8 cellular contexts compared by ENCODE assay signal in the genomic region with DNA sequence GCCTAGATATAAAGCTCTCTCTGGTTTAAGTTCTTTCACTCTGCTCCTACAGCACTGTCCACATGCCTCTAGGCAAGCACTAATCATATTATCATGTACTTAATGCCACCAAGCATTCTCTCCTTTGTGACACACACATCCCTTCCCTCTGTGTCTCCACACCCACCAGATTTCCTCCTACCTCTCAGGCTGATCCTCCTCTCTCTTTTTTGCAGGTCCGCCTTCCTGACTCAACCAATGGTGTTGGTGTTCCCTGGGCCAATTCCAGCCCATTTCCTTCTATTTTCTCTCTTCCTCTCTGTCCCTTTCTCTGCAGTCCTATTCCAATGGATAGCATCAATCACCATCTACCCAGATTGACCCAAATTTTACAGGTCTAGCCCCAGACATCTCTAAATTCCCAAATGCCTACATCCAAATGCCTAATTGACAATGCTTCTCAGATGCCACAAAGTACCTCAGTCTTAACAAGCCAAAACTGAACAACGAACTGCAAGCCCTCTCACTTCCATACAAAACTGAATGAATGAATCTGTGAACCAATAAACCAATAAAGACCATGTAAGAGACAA. TPM values are rescaled to one million over a fixed set of nuclear protein-coding genes. Genes with fewer than 3 reads are reported as not detected.
DNase-seq lines count a peak whose midpoint lies in the region; ATAC-seq lines count a peak whose summit lies in the region.

No MANE protein-coding gene starts in this region.

- no peaks in the 10 kb centered on the region for H3K9me3 ChIP-seq in SJCRH30 (replicated peaks)

- peaks cover 21% of the 10 kb centered on the region for H3K4me1 Mint-ChIP-seq in stimulated activated naive CD8-positive, alpha-beta T cell treated with anti-CD3 and anti-CD28 coated beads, Interleukin-15, Interleukin-2, amounts not matched to agents 100 ng/mL and 50 ng/mL, for 24 hours (ENCODE audit: low read depth)
- peaks cover 23% of the 10 kb centered on the region for H3K4me1 Mint-ChIP-seq in activated T-helper 1 cell treated with anti-CD3 and anti-CD28 coated beads, Interleukin-12 subunit alpha, Interleukin-12 subunit beta, Interleukin-2, Interleukin-4 antibody, amounts not matched to agents 30 ng/mL and 10 ng/mL and 1 ng/mL, durations not matched to agents 14 hours and 24 hours and 36 hours (ENCODE audit: low read depth)
- H3K4me1 Mint-ChIP-seq in stimulated activated naive CD8-positive, alpha-beta T cell treated with anti-CD3 and anti-CD28 coated beads, Interleukin-15, amount 100 ng/mL, for 72 hours, result peaks cover 24% of the 10 kb centered on the region

- H3K4me3 ChIP-seq in iPS-11a (ENCODE audit: low read depth, low read length) (peak overlapping the region; percentile 81), SJCRH30 (no peak overlapping the region)

- H3K4me1 ChIP-seq in SJCRH30, result no peaks in the 10 kb centered on the region

- H3K27me3 ChIP-seq in SJCRH30, result no peaks in the 10 kb centered on the region

- H3K36me3 ChIP-seq in SJCRH30, result no peaks in the 10 kb centered on the region

- no peak for ATAC-seq in stimulated activated naive CD8-positive, alpha-beta T cell treated with anti-CD3 and anti-CD28 coated beads, Interleukin-15, Interleukin-2, amounts not matched to agents 100 U/mL and 50 U/mL, for 24 hours
- ATAC-seq in HG03439 (IDR thresholded peaks at IDR 0.05; ENCODE audit: unreplicated experiment), result peak; percentile 5
- peak; percentile 42 for ATAC-seq in stimulated activated naive CD8-positive, alpha-beta T cell treated with anti-CD3 and anti-CD28 coated beads, Interleukin-15, amount 100 ng/mL, for 72 hours

- no peaks in the 10 kb centered on the region for H3K36me3 Mint-ChIP-seq in stimulated activated naive CD8-positive, alpha-beta T cell treated with anti-CD3 and anti-CD28 coated beads, Interleukin-15, Interleukin-2, amounts not matched to agents 100 ng/mL and 50 ng/mL, for 24 hours (ENCODE audit: low read depth)
- H3K36me3 Mint-ChIP-seq in activated T-helper 1 cell treated with anti-CD3 and anti-CD28 coated beads, Interleukin-12 subunit alpha, Interleukin-12 subunit beta, Interleukin-2, Interleukin-4 antibody, amounts not matched to agents 30 ng/mL and 10 ng/mL and 1 ng/mL, durations not matched to agents 14 hours and 24 hours and 36 hours (ENCODE audit: low read depth), result peaks cover 4% of the 10 kb centered on the region

- H3K27ac ChIP-seq in SJCRH30, result no peak overlapping the region

- peaks cover 8% of the 10 kb centered on the region for H3K9me3 Mint-ChIP-seq in stimulated activated naive CD8-positive, alpha-beta T cell treated with anti-CD3 and anti-CD28 coated beads, Interleukin-15, Interleukin-2, amounts not matched to agents 100 ng/mL and 50 ng/mL, for 24 hours
- peaks cover 3% of the 10 kb centered on the region for H3K9me3 Mint-ChIP-seq in activated T-helper 1 cell treated with anti-CD3 and anti-CD28 coated beads, Interleukin-12 subunit alpha, Interleukin-12 subunit beta, Interleukin-2, Interleukin-4 antibody, amounts not matched to agents 30 ng/mL and 10 ng/mL and 1 ng/mL, durations not matched to agents 14 hours and 24 hours and 36 hours
- no peaks in the 10 kb centered on the region for H3K9me3 Mint-ChIP-seq in stimulated activated naive CD8-positive, alpha-beta T cell treated with anti-CD3 and anti-CD28 coated beads, Interleukin-15, amount 100 ng/mL, for 72 hours

- no peak overlapping the region for H3K27ac Mint-ChIP-seq in stimulated activated naive CD8-positive, alpha-beta T cell treated with anti-CD3 and anti-CD28 coated beads, Interleukin-15, Interleukin-2, amounts not matched to agents 100 ng/mL and 50 ng/mL, for 24 hours
- peak overlapping the region; percentile 46 for H3K27ac Mint-ChIP-seq in activated T-helper 1 cell treated with anti-CD3 and anti-CD28 coated beads, Interleukin-12 subunit alpha, Interleukin-12 subunit beta, Interleukin-2, Interleukin-4 antibody, amounts not matched to agents 30 ng/mL and 10 ng/mL and 1 ng/mL, durations not matched to agents 14 hours and 24 hours and 36 hours
- H3K27ac Mint-ChIP-seq in stimulated activated naive CD8-positive, alpha-beta T cell treated with anti-CD3 and anti-CD28 coated beads, Interleukin-15, amount 100 ng/mL, for 72 hours, result peak overlapping the region in 1 of 2 donors; percentile 88

- intact Hi-C loops in activated T-helper 1 cell treated with anti-CD3 and anti-CD28 coated beads, Interleukin-12 subunit alpha, Interleukin-12 subunit beta, Interleukin-2, Interleukin-4 antibody, amounts not matched to agents 30 ng/mL and 10 ng/mL and 1 ng/mL, durations not matched to agents 14 hours and 24 hours and 36 hours (cut with micrococcal nuclease), result loop anchor here (5.0 to 10.0 kb wide), 2 partner anchors 183 to 589 kb away; a partner anchor contains a TSS

- peaks cover 79% of the 10 kb centered on the region for H3K27me3 Mint-ChIP-seq in stimulated activated naive CD8-positive, alpha-beta T cell treated with anti-CD3 and anti-CD28 coated beads, Interleukin-15, Interleukin-2, amounts not matched to agents 100 ng/mL and 50 ng/mL, for 24 hours
- peaks cover 28% of the 10 kb centered on the region for H3K27me3 Mint-ChIP-seq in activated T-helper 1 cell treated with anti-CD3 and anti-CD28 coated beads, Interleukin-12 subunit alpha, Interleukin-12 subunit beta, Interleukin-2, Interleukin-4 antibody, amounts not matched to agents 30 ng/mL and 10 ng/mL and 1 ng/mL, durations not matched to agents 14 hours and 24 hours and 36 hours (ENCODE audit: insufficient read depth)
- H3K27me3 Mint-ChIP-seq in stimulated activated naive CD8-positive, alpha-beta T cell treated with anti-CD3 and anti-CD28 coated beads, Interleukin-15, amount 100 ng/mL, for 72 hours, result peaks cover 81% of the 10 kb centered on the region

- DNase-seq in stimulated activated naive CD8-positive, alpha-beta T cell treated with anti-CD3 and anti-CD28 coated beads, Interleukin-15, Interleukin-2, amounts not matched to agents 100 U/mL and 50 U/mL, for 24 hours, result no peak
- no peak for DNase-seq in activated T-helper 1 cell treated with anti-CD3 and anti-CD28 coated beads, Interleukin-12 subunit alpha, Interleukin-12 subunit beta, Interleukin-2, Interleukin-4 antibody, amounts not matched to agents 30 ng/mL and 10 ng/mL and 1 ng/mL, durations not matched to agents 14 hours and 24 hours and 36 hours (ENCODE audit: low spot score)
- DNase-seq in stimulated activated naive CD8-positive, alpha-beta T cell treated with anti-CD3 and anti-CD28 coated beads, Interleukin-15, amount 100 ng/mL, for 72 hours, result no peak
- DNase-seq in KG1 (lab: John Stamatoyannopoulos, UW) (no peak), SJCRH30 (no peak)

- peak overlapping the region; percentile 76 for H3K4me3 Mint-ChIP-seq in stimulated activated naive CD8-positive, alpha-beta T cell treated with anti-CD3 and anti-CD28 coated beads, Interleukin-15, Interleukin-2, amounts not matched to agents 100 ng/mL and 50 ng/mL, for 24 hours
- H3K4me3 Mint-ChIP-seq in activated T-helper 1 cell treated with anti-CD3 and anti-CD28 coated beads, Interleukin-12 subunit alpha, Interleukin-12 subunit beta, Interleukin-2, Interleukin-4 antibody, amounts not matched to agents 30 ng/mL and 10 ng/mL and 1 ng/mL, durations not matched to agents 14 hours and 24 hours and 36 hours, result peak overlapping the region; percentile 86
- H3K4me3 Mint-ChIP-seq in stimulated activated naive CD8-positive, alpha-beta T cell treated with anti-CD3 and anti-CD28 coated beads, Interleukin-15, amount 100 ng/mL, for 72 hours, result peak overlapping the region; percentile 93 to 94

RNA-seq across cellular contexts. Expression of a gene that starts 0.5 kb away (rescaled TPM):
- 1.8 and 2.1 TPM in 2 replicates for total RNA-seq in activated T-helper 1 cell treated with anti-CD3 and anti-CD28 coated beads, Interleukin-12 subunit alpha, Interleukin-12 subunit beta, Interleukin-2, Interleukin-4 antibody, amounts not matched to agents 30 ng/mL and 10 ng/mL and 1 ng/mL, durations not matched to agents 14 hours and 24 hours and 36 hours
- total RNA-seq in SJCRH30 (2014; rRNA removed; shearing (Covaris generic)), result not detected in 2 replicates

RNA-seq across cellular contexts. Expression of a gene that starts 4.9 kb away (rescaled TPM):
- not detected in 2 replicates for total RNA-seq in activated T-helper 1 cell treated with anti-CD3 and anti-CD28 coated beads, Interleukin-12 subunit alpha, Interleukin-12 subunit beta, Interleukin-2, Interleukin-4 antibody, amounts not matched to agents 30 ng/mL and 10 ng/mL and 1 ng/mL, durations not matched to agents 14 hours and 24 hours and 36 hours
- not detected in 2 replicates for total RNA-seq in SJCRH30 (2014; rRNA removed; shearing (Covaris generic))

RNA-seq across cellular contexts. Expression of a gene that starts 33.4 kb away (rescaled TPM):
- 0.34 and 0.56 TPM in 2 replicates for total RNA-seq in activated T-helper 1 cell treated with anti-CD3 and anti-CD28 coated beads, Interleukin-12 subunit alpha, Interleukin-12 subunit beta, Interleukin-2, Interleukin-4 antibody, amounts not matched to agents 30 ng/mL and 10 ng/mL and 1 ng/mL, durations not matched to agents 14 hours and 24 hours and 36 hours
- total RNA-seq in SJCRH30 (2014; rRNA removed; shearing (Covaris generic)), result not detected in 2 replicates

RNA-seq across cellular contexts. Expression of a gene that starts 49.3 kb away (rescaled TPM):
- not detected in 2 replicates for total RNA-seq in activated T-helper 1 cell treated with anti-CD3 and anti-CD28 coated beads, Interleukin-12 subunit alpha, Interleukin-12 subunit beta, Interleukin-2, Interleukin-4 antibody, amounts not matched to agents 30 ng/mL and 10 ng/mL and 1 ng/mL, durations not matched to agents 14 hours and 24 hours and 36 hours
- not detected in 2 replicates for total RNA-seq in SJCRH30 (2014; rRNA removed; shearing (Covaris generic))
